ENCODE assay signal across 8 cellular contexts in the genomic region with DNA sequence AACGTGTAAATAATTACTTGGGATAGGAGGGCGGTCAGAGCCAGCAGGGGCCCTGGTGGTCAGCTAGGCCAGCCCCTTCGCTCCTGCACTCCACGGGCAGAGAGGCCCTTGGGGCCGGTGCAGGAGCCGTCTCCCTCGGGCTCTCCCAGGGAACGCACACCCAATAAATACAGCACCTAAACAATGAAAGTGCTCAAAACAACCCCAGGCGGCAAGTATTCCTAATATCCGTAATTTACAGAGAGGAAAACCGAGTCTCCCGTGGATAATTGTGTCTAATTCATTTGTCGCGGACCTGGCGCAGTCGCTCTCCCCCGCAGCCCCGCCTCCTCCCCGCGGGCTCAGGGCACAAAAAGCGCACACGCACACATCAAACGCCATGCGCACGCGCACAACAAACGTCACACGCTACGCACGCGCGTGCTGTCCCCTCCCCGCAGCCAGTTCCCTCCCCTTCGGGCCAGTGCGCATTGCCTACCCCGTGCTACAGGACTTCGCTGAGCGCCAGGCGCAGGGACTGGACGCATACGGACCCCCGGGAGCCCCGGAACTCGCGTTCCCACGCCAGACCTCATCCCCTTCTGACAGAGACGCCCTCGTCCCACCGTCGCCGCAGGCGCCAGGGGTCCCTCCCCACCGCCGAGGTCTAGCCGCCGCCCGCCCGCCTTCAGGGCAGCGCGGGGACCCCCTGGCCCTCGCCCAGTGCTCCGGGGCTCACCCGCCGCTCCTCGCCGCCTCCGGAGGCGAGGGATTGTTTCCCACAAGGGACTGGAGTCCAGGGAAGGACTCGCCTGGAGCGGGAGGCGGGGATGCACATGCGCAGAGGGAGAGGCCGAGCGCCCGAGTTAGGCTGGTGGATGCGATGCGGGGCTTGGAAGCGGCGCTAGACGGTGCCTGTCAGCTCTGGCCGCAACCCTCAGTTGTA. TPM values are rescaled to one million over a fixed set of nuclear protein-coding genes. Genes with fewer than 3 reads are reported as not detected.
DNase-seq lines count a peak whose midpoint lies in the region; ATAC-seq, FAIRE-seq and TF ChIP-seq lines count a peak whose summit lies in the region.

A gene (minus strand): TSS at position 324 of the 925 bp plus-strand sequence. CDS start 1,300 bp downstream, outside the sequence.

- H3K56ac ChIP-seq in H1 (replicated peaks; ENCODE audit: insufficient read length, low read depth, low read length), result no peak within 1 kb of the TSS

- H3K27ac Mint-ChIP-seq in activated CD8-positive, alpha-beta memory T cell treated with anti-CD3 and anti-CD28 coated beads, Interleukin-2, amount 10 ng/mL, durations not matched to agents 7 days and 5 days, result peak within 1 kb of the TSS; percentile 94
- H3K27ac Mint-ChIP-seq in mesothelial cell of epicardium, result peak within 1 kb of the TSS; percentile 94

- FAIRE-seq in H1 (lab: Jason Lieb, UNC), result no peak

- no peak for TF ChIP-seq EP300 in H1 (IDR thresholded peaks at IDR 0.05; ENCODE audit: borderline replicate concordance in 1 of 2, low read depth in 2 of 2, low read length in 2 of 2)

- peaks cover 9% of the 10 kb centered on the region for H3K9me3 Mint-ChIP-seq in activated CD8-positive, alpha-beta memory T cell treated with anti-CD3 and anti-CD28 coated beads, Interleukin-2, amount 10 ng/mL, durations not matched to agents 7 days and 5 days (ENCODE audit: low read depth)
- H3K9me3 Mint-ChIP-seq in mesothelial cell of epicardium, result peaks cover 38% of the 10 kb centered on the region

- no peak for TF ChIP-seq RAD21 in H1 (IDR thresholded peaks at IDR 0.05 in 1 of 2, conservative IDR thresholded peaks at IDR 0.05 in 1 of 2; ENCODE audit: low read depth in 2 of 2, low read length in 2 of 2)

- no peak within 1 kb of the TSS for H2AK5ac ChIP-seq in H1 (ENCODE audit: low read depth, low read length)

- H2BK120ac ChIP-seq in H1 (replicated peaks; ENCODE audit: low read depth, low read length), result no peak within 1 kb of the TSS

- peaks cover 27% of the 10 kb centered on the region for H3K36me3 Mint-ChIP-seq in activated CD8-positive, alpha-beta memory T cell treated with anti-CD3 and anti-CD28 coated beads, Interleukin-2, amount 10 ng/mL, durations not matched to agents 7 days and 5 days
- peaks cover 9% of the 10 kb centered on the region for H3K36me3 Mint-ChIP-seq in mesothelial cell of epicardium

- H4K5ac ChIP-seq in H1 (ENCODE audit: insufficient read length, low read depth, low read length), result no peak within 1 kb of the TSS

- POLR2A ChIA-PET in H1 (lab: Charles Lee; ENCODE audit: partially characterized antibody), result no interaction called here

- peak within 1 kb of the TSS in 1 of 4 experiments; percentile 92; a peak in 2 of 8 replicates for H3K4me3 ChIP-seq in H1 (ENCODE audit: extremely low read depth in 1 of 4, insufficient read depth in 2 of 4, low read depth in 3 of 4, low read length in 4 of 4)

- no peaks in the 10 kb centered on the region for H3K4me1 ChIP-seq in H1 (replicated peaks in 1 of 4; ENCODE audit: control insufficient read depth in 3 of 4, insufficient read depth in 4 of 4, low read length in 3 of 4)

- no peak for TF ChIP-seq POLR2A in H1 (IDR thresholded peaks at IDR 0.05; ENCODE audit: control extremely low read depth in 1 of 2, low read depth in 2 of 2, low read length in 2 of 2)

- peak within 1 kb of the TSS in 1 of 2 experiments; percentile 98; a peak in 2 of 4 replicates for H3K4me2 ChIP-seq in H1 (ENCODE audit: insufficient read depth in 1 of 2, low read depth in 2 of 2, low read length in 2 of 2)

- H2BK20ac ChIP-seq in H1 (ENCODE audit: low read length), result no peak within 1 kb of the TSS

- H3K27ac ChIP-seq in H1 (ENCODE audit: low read depth, low read length), result no peak within 1 kb of the TSS

- no peak within 1 kb of the TSS for H4K91ac ChIP-seq in H1 (replicated peaks; ENCODE audit: insufficient read length, low read length)

- H3K4me3 Mint-ChIP-seq in activated CD8-positive, alpha-beta memory T cell treated with anti-CD3 and anti-CD28 coated beads, Interleukin-2, amount 10 ng/mL, durations not matched to agents 7 days and 5 days, result peak within 1 kb of the TSS; percentile 89
- H3K4me3 Mint-ChIP-seq in mesothelial cell of epicardium, result peak within 1 kb of the TSS; percentile 86

- CTCF ChIA-PET in activated CD8-positive, alpha-beta memory T cell treated with anti-CD3 and anti-CD28 coated beads, Interleukin-2, amount 10 ng/mL, durations not matched to agents 7 days and 5 days (lab: Charles Lee), result interaction anchor here (1.1 kb wide), 1 partner anchor 14 kb away, joined by 3 read pairs; no protein-coding TSS in a partner anchor
- CTCF ChIA-PET in H1 (lab: Charles Lee; ENCODE audit: partially characterized antibody), result no interaction called here

- no peak for TF ChIP-seq CTCF in H1 (IDR thresholded peaks at IDR 0.05; ENCODE audit: control extremely low read depth in 1 of 3, insufficient read depth in 1 of 3, low read depth in 1 of 3, low read length in 3 of 3)
- TF ChIP-seq CTCF in mesothelial cell of epicardium (IDR thresholded peaks at IDR 0.05; ENCODE audit: unreplicated experiment), result no peak

- no peak within 1 kb of the TSS for H3K14ac ChIP-seq in H1 (ENCODE audit: insufficient read length)

- no peaks in the 10 kb centered on the region for H3K79me2 ChIP-seq in H1 (ENCODE audit: control insufficient read depth in 1 of 2, insufficient read depth in 2 of 2, low read length in 2 of 2)

- peaks cover 0 to 5% (median 0%) of the 10 kb centered on the region in 4 experiments; a peak in 2 of 8 replicates for H3K36me3 ChIP-seq in H1 (ENCODE audit: control insufficient read depth in 2 of 4, insufficient read depth in 4 of 4, low read length in 3 of 4)

- no peaks in the 10 kb centered on the region for H4K20me1 ChIP-seq in H1 (replicated peaks in 1 of 2; ENCODE audit: control insufficient read depth in 1 of 2, insufficient read depth in 2 of 2, low read length in 2 of 2)

- no peak within 1 kb of the TSS for H2BK15ac ChIP-seq in H1 (ENCODE audit: low read length)

- peaks cover 37% of the 10 kb centered on the region for H3K4me1 Mint-ChIP-seq in activated CD8-positive, alpha-beta memory T cell treated with anti-CD3 and anti-CD28 coated beads, Interleukin-2, amount 10 ng/mL, durations not matched to agents 7 days and 5 days
- H3K4me1 Mint-ChIP-seq in mesothelial cell of epicardium, result peaks cover 22% of the 10 kb centered on the region

- no peak within 1 kb of the TSS for H3K18ac ChIP-seq in H1 (ENCODE audit: extremely low read depth, low read length)

- peak; percentile 94 for ATAC-seq in GM21367 (IDR thresholded peaks at IDR 0.05; ENCODE audit: unreplicated experiment)
- ATAC-seq in activated CD8-positive, alpha-beta memory T cell treated with anti-CD3 and anti-CD28 coated beads, Interleukin-2, amount 10 ng/mL, durations not matched to agents 7 days and 5 days, result peak; percentile 98

- H3K27me3 ChIP-seq in H1 (replicated peaks in 1 of 4; ENCODE audit: control insufficient read depth in 3 of 4, extremely low read depth in 1 of 4, insufficient read depth in 3 of 4, low read length in 3 of 4), result no peaks in the 10 kb centered on the region

- H3K27me3 Mint-ChIP-seq in activated CD8-positive, alpha-beta memory T cell treated with anti-CD3 and anti-CD28 coated beads, Interleukin-2, amount 10 ng/mL, durations not matched to agents 7 days and 5 days, result no peaks in the 10 kb centered on the region
- H3K27me3 Mint-ChIP-seq in mesothelial cell of epicardium (ENCODE audit: low read depth), result no peaks in the 10 kb centered on the region

- peak within 1 kb of the TSS in 1 of 4 experiments; percentile 75; a peak in 2 of 7 replicates for H3K9ac ChIP-seq in H1 (replicated peaks in 1 of 4; ENCODE audit: extremely low read depth in 1 of 4, low read depth in 3 of 4, low read length in 3 of 4)

- H2BK5ac ChIP-seq in H1 (ENCODE audit: low read depth, low read length), result no peak within 1 kb of the TSS

- no peak within 1 kb of the TSS for H3K23ac ChIP-seq in H1 (ENCODE audit: insufficient read length)

- H3K9me3 ChIP-seq in H1 (ENCODE audit: insufficient read depth in 2 of 2, low read depth in 1 of 2, low read length in 1 of 2), result peaks cover 70 to 82% of the 10 kb centered on the region in 2 experiments

- 93% methylated on average over 49 of the region's 81 CpGs; no CpG with 5 or more reads in 1 of the 2 experiments for WGBS in H1 (ENCODE audit: extremely low coverage in 1 of 2, insufficient coverage in 1 of 2, insufficient read length in 1 of 2, insufficient replicate concordance in 2 of 2, low coverage in 1 of 2, low lambda C conversion rate in 2 of 2, missing lambda C conversion rate in 1 of 2), 2 experiments

- no peak within 1 kb of the TSS for H2AFZ ChIP-seq in H1 (ENCODE audit: low read length)

- no peaks in the 10 kb centered on the region for H3K79me1 ChIP-seq in H1 (ENCODE audit: low read depth, low read length)

- H3K23me2 ChIP-seq in H1 (ENCODE audit: low read depth, low read length), result peaks cover 6% of the 10 kb centered on the region; the same call in 1 of the 2 replicates

- H4K8ac ChIP-seq in H1 (ENCODE audit: extremely low read depth, insufficient read depth, low read length), result peak within 1 kb of the TSS; percentile 90

- no peak within 1 kb of the TSS for H3K4ac ChIP-seq in H1 (replicated peaks; ENCODE audit: insufficient read length, low read depth, low read length)

- peak; percentile 90 for DNase-seq in COR-L47 (lab: John Stamatoyannopoulos, UW)
- peak; percentile 92 for DNase-seq in HT1080 (ENCODE audit: low read depth)
- peak; percentile 91 to 94 for DNase-seq in NOMO-1 (lab: John Stamatoyannopoulos, UW; ENCODE audit: unreplicated experiment in 2 of 2)
- DNase-seq in activated CD8-positive, alpha-beta memory T cell treated with anti-CD3 and anti-CD28 coated beads, Interleukin-2, amount 10 ng/mL, durations not matched to agents 7 days and 5 days, result peak; percentile 96
- peak; percentile 41 to 88 for DNase-seq in H1 (ENCODE audit: low read depth in 1 of 2, low spot score in 2 of 2)
- peak; percentile 81 to 87 for DNase-seq in mesothelial cell of epicardium (ENCODE audit: low spot score in 2 of 2, unreplicated experiment in 2 of 2)
- DNase-seq in stimulated activated CD8-positive, alpha-beta memory T cell treated with anti-CD3 and anti-CD28 coated beads, Interleukin-2, amount 100 ng/mL, for 48 hours (ENCODE audit: low read depth in 2 of 2), result peak; percentile 88 to 90

- H2BK12ac ChIP-seq in H1 (ENCODE audit: low read depth, low read length), result no peak within 1 kb of the TSS

RNA-seq across cellular contexts. Expression of the gene that starts here (rescaled TPM):
- 2.1 and 5.5 TPM in 2 replicates for total RNA-seq in HT1080 (2014; rRNA removed; shearing (Covaris generic))
- 4.2 and 4.4 TPM in 2 replicates for polyA plus RNA-seq in HT1080 (2015; cell fraction: cytosol; rRNA removed)
- polyA plus RNA-seq in HT1080 (2015; cell fraction: nucleus; rRNA removed), result 17.9 and 19.7 TPM in 2 replicates
- 1 to 10 TPM; 7.4 to 8.7 TPM for total RNA-seq in activated CD8-positive, alpha-beta memory T cell treated with anti-CD3 and anti-CD28 coated beads, Interleukin-2, amount 10 ng/mL, durations not matched to agents 7 days and 5 days
- total RNA-seq in H1 (2021; fragmentation: NEBNext Ultra II Directional; extraction: Animal tissue kit (Norgen Biotek cat#: 25700)), result 9.1 and 9.7 TPM in 2 replicates
- not detected in 2 replicates for polyA plus RNA-seq in H1 (2011; rRNA removed)
- not detected for polyA plus RNA-seq in H1 (2011; cell fraction: cytosol; rRNA removed)
- not detected for polyA plus RNA-seq in H1 (2011; cell fraction: nucleus; rRNA removed)
- not detected in 4 replicates for polyA plus RNA-seq in H1 (2012, experiment 1 of 2)
- polyA plus RNA-seq in H1 (2012, experiment 2 of 2), result not detected
- polyA plus RNA-seq in H1 (2013, experiment 1 of 2), result 7.2 TPM
- 6.5 TPM for polyA plus RNA-seq in H1 (2013, experiment 2 of 2)
- polyA minus RNA-seq in H1 (2011; rRNA and poly(A)+ RNA removed), result not detected in 2 replicates
- polyA minus RNA-seq in H1 (2011; cell fraction: cytosol; rRNA and poly(A)+ RNA removed), result not detected
- polyA minus RNA-seq in H1 (2011; cell fraction: nucleus; rRNA and poly(A)+ RNA removed), result not detected
- 14.5 to 16.3 TPM (median 15.8 TPM) in 3 replicates for total RNA-seq in mesothelial cell of epicardium
